8 cellular contexts compared by ENCODE assay signal in the genomic region with DNA sequence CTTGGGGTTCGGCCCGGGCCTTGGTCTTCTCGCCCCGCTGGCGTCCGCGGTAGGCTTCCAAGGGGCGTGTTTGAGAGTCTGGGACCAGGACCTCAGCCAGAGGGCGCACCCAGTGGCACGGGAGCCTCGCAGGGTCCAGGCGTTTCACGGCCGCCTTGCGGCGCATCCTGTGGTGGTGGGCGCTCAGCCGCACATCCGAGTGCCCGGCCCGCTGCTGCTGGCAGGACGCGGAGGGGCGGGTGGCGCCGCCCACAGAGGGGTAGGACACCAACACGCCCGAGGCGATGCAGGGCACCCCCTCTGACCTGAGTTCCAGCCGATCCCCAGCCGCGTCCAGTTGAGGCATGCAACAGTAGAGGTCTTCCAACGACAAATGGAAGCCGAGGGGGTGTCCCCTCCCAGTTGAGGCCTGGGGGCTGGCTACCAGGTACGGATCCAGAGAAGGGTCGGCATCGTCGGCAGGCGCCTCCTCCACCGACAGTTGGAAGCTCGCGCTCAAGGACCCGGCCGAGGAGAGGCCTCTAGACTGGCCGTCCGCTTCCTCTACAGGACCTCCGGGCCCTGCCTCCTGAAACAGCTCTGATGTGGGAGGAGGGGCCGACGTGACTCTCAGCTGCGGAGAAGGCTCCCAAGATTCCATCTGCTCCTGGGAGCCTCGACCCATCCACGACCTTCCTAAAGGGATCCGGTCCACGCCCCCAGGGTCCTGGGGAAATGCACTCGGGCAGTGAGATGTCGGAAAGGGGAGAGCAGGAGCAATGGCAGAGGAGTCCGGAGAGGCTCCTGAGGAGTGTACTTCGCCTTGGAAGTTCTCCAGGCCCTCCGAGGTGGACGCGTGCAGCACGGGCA. TPM values are rescaled to one million over a fixed set of nuclear protein-coding genes. Genes with fewer than 3 reads are reported as not detected.
DNase-seq lines count a peak whose midpoint lies in the region; ATAC-seq, FAIRE-seq and TF ChIP-seq lines count a peak whose summit lies in the region.

No MANE protein-coding gene starts in this region.

- peak overlapping the region; percentile 86 for H2AFZ ChIP-seq in GM12878 (ENCODE audit: control insufficient read depth, low read depth, low read length)

- no TSS peak for BruUV-seq in GM12878 (replicated peaks; lab: Mats Ljungman, UMichigan)

- H3K36me3 ChIP-seq in GM12878 (ENCODE audit: control insufficient read depth in 2 of 2, insufficient read depth in 2 of 2, low read length in 1 of 2) = no peaks in the 10 kb centered on the region
- H3K36me3 ChIP-seq in kidney epithelial cell (ENCODE audit: control insufficient read depth, insufficient read depth, low read length) = no peaks in the 10 kb centered on the region
- no peaks in the 10 kb centered on the region for H3K36me3 ChIP-seq in stomach smooth muscle (ENCODE audit: control insufficient read depth in 2 of 2, insufficient read depth in 2 of 2, low read length in 2 of 2)

- peak overlapping the region; percentile 46 for H3K4me3 ChIP-seq in GM12878
- H3K4me3 ChIP-seq in kidney epithelial cell (ENCODE audit: low read depth, low read length) = peak overlapping the region; percentile 36
- H3K4me3 ChIP-seq in stomach smooth muscle (ENCODE audit: low read length in 2 of 2) = peak overlapping the region; percentile 80 to 82

- RAD21 ChIA-PET in GM12878 (lab: Charles Lee; ENCODE audit: unreplicated experiment) = no interaction called here

- SMC1A ChIA-PET in GM12878 (lab: Charles Lee; ENCODE audit: uncharacterized antibody, unreplicated experiment) = interaction anchor here (0.8 kb wide), 1 partner anchor 16 kb away, joined by 3 read pairs; no protein-coding TSS in a partner anchor

- H3K79me2 ChIP-seq in GM12878 (ENCODE audit: control insufficient read depth, insufficient read depth, low read length) = no peaks in the 10 kb centered on the region; the same call in 1 of the 2 replicates

- CTCF ChIA-PET in GM12878 (lab: Yijun Ruan, JAX) = interaction anchor here (1.0 kb wide), 2 partner anchors 9 to 15 kb away, joined by 3 to 4 read pairs; no protein-coding TSS in a partner anchor

- TF ChIP-seq POLR2A in GM12878 (IDR thresholded peaks at IDR 0.05; ENCODE audit: low read depth, low read length) = no peak; the same call in 1 of the 2 replicates

- H3K4me1 ChIP-seq in GM12878 (ENCODE audit: control insufficient read depth, insufficient read depth, low read length) (peaks cover 42% of the 10 kb centered on the region), stomach smooth muscle (ENCODE audit: control insufficient read depth, insufficient read depth, low read length) (peaks cover 26% of the 10 kb centered on the region)

- intact Hi-C loops in GM12878 (cut with micrococcal nuclease; ENCODE audit: unreplicated experiment) = no loop called here

- H4K20me1 ChIP-seq in GM12878 (ENCODE audit: control insufficient read depth, insufficient read depth) = no peaks in the 10 kb centered on the region

- no peak for TF ChIP-seq RAD21 in GM12878 (IDR thresholded peaks at IDR 0.05; ENCODE audit: insufficient read depth, low read depth, low read length)

- POLR2A ChIA-PET in GM12878 (lab: Charles Lee) = no interaction called here

- no peak for FAIRE-seq in GM12878 (lab: Jason Lieb, UNC)

- TF ChIP-seq EP300 in GM12878 (IDR thresholded peaks at IDR 0.05; ENCODE audit: borderline replicate concordance in 1 of 2, control insufficient read depth in 1 of 2, low read depth in 2 of 2, low read length in 2 of 2) = no peak

- H3K27me3 ChIP-seq in GM12878 (replicated peaks in 1 of 2; ENCODE audit: control insufficient read depth in 2 of 2, insufficient read depth in 2 of 2, low read length in 1 of 2) (no peaks in the 10 kb centered on the region), kidney epithelial cell (ENCODE audit: control insufficient read depth, insufficient read depth, low read length) (no peaks in the 10 kb centered on the region), stomach smooth muscle (ENCODE audit: control insufficient read depth in 1 of 2, insufficient read depth in 2 of 2, low read length in 2 of 2) (peaks cover 0 to 14% of the 10 kb centered on the region in 2 donors)

- H3K27ac ChIP-seq in GM12878 (ENCODE audit: control insufficient read depth, insufficient read depth) (no peak overlapping the region), stomach smooth muscle (ENCODE audit: low read length) (no peak overlapping the region)

- peak overlapping the region; percentile 24; the same call in 1 of the 2 replicates for H3K9ac ChIP-seq in GM12878 (ENCODE audit: control insufficient read depth, insufficient read depth, low read length)
- H3K9ac ChIP-seq in stomach smooth muscle (ENCODE audit: low read length in 2 of 2) = peak overlapping the region; percentile 62 to 68

- TF ChIP-seq CTCF in GM12878 (IDR thresholded peaks at IDR 0.05 in 2 of 3, conservative IDR thresholded peaks at IDR 0.05 in 1 of 3; ENCODE audit: control insufficient read depth in 2 of 3, extremely low read depth in 1 of 3, insufficient read depth in 1 of 3, low read depth in 3 of 3, low read length in 3 of 3) (peak in 2 of 3 experiments; percentile 16 to 26; a peak in 2 of 6 replicates), kidney epithelial cell (IDR thresholded peaks at IDR 0.05; ENCODE audit: insufficient read depth, low read length, poor library complexity, severe bottlenecking) (peak; percentile 44)

- in situ Hi-C loops in GM12878 (cut with MboI) = no loop called here

- peak overlapping the region; percentile 88 for H3K4me2 ChIP-seq in GM12878 (ENCODE audit: control insufficient read depth, insufficient read depth)

- ATAC-seq in HG02623 (IDR thresholded peaks at IDR 0.05; ENCODE audit: unreplicated experiment) (peak; percentile 37), GM12878 (peak; percentile 60), GM18858 (IDR thresholded peaks at IDR 0.05; ENCODE audit: unreplicated experiment) (no peak)

- peak; percentile 53 for DNase-seq in COLO668 (lab: John Stamatoyannopoulos, UW; ENCODE audit: unreplicated experiment)
- no peak for DNase-seq in GM12878 (ENCODE audit: low read depth, low spot score)
- no peak for DNase-seq in kidney epithelial cell (ENCODE audit: low read depth)
- no peak for DNase-seq in NCI-H774 (lab: John Stamatoyannopoulos, UW)
- DNase-seq in GM19238 (ENCODE audit: insufficient read length, low spot score) = no peak

- WGBS in GM12878 (ENCODE audit: insufficient coverage, insufficient replicate concordance, low lambda C conversion rate, missing lambda C conversion rate) = 18% methylated on average over 62 of the region's 62 CpGs

- no peaks in the 10 kb centered on the region for H3K9me3 ChIP-seq in GM12878 (replicated peaks; ENCODE audit: control insufficient read depth, insufficient read depth, low read length)
- H3K9me3 ChIP-seq in stomach smooth muscle (ENCODE audit: control insufficient read depth in 2 of 2, low read length in 2 of 2) = no peaks in the 10 kb centered on the region

RNA-seq across cellular contexts. Expression of a gene that starts 6.3 kb away (rescaled TPM):
- total RNA-seq in GM12878 (2013; cell fraction: nucleolus; rRNA removed) = 3.2 and 4.9 TPM in 2 replicates
- total RNA-seq in GM12878 (2014; rRNA removed) = 3.7 and 4.4 TPM in 2 replicates
- 1.3 and 2.0 TPM in 2 replicates for total RNA-seq in GM12878 (2014; rRNA removed; fragmentation: Illumina TruSeq; extraction: Trizol)
- total RNA-seq in GM12878 (2021) = 9.5 and 9.8 TPM in 2 replicates
- polyA plus RNA-seq in GM12878 (2011; ENCODE audit: low read depth) = 1.8 TPM
- polyA plus RNA-seq in GM12878 (2011; rRNA removed) = 0.81 and 1.1 TPM in 2 replicates
- 2.4 and 2.5 TPM in 2 replicates for polyA plus RNA-seq in GM12878 (2011; cell fraction: cytosol; rRNA removed)
- 2.6 and 3.7 TPM in 2 replicates for polyA plus RNA-seq in GM12878 (2011; cell fraction: nucleus; rRNA removed)
- polyA plus RNA-seq in GM12878 (2012) = 4.2 and 5.5 TPM in 2 replicates
- 0.57 and 1.7 TPM in 2 replicates for polyA plus RNA-seq in GM12878 (2014; fragmentation: Illumina TruSeq; extraction: Trizol)
- polyA plus RNA-seq in GM12878 (2014; fragmentation: Nextera tagmentation; extraction: Ambion mirVana) = under 1 TPM; 0.10 to 0.27 TPM
- polyA plus RNA-seq in GM12878 (2014; rRNA removed) = 4.8 and 6.3 TPM in 2 replicates
- 1 to 10 TPM; 3.3 to 3.5 TPM for polyA plus RNA-seq in GM12878 (2016; fragmentation: Nextera tagmentation; extraction: Ambion mirVana)
- polyA minus RNA-seq in GM12878 (2011; rRNA and poly(A)+ RNA removed) = 0.66 and 2.6 TPM in 2 replicates
- polyA minus RNA-seq in GM12878 (2011; cell fraction: cytosol; rRNA and poly(A)+ RNA removed) = 1.0 and 1.6 TPM in 2 replicates
- polyA minus RNA-seq in GM12878 (2011; cell fraction: nucleus; rRNA and poly(A)+ RNA removed) = 0.73 and 1.7 TPM in 2 replicates
- total RNA-seq in kidney epithelial cell = 3.0 and 4.3 TPM in 2 replicates

RNA-seq across cellular contexts. Expression of a gene that starts 6.4 kb away (rescaled TPM):
- total RNA-seq in GM12878 (2013; cell fraction: nucleolus; rRNA removed) = 58.9 and 61.5 TPM in 2 replicates
- total RNA-seq in GM12878 (2014; rRNA removed) (71.8 and 77.1 TPM in 2 replicates), GM12878 (2014; rRNA removed; fragmentation: Illumina TruSeq; extraction: Trizol) (38.2 and 39.0 TPM in 2 replicates), GM12878 (2021) (64.8 and 66.0 TPM in 2 replicates), kidney epithelial cell (24.6 and 28.0 TPM in 2 replicates)
- 64.2 TPM for polyA plus RNA-seq in GM12878 (2011; ENCODE audit: low read depth)
- polyA plus RNA-seq in GM12878 (2011; rRNA removed) (72.2 and 116 TPM in 2 replicates), GM12878 (2014; fragmentation: Illumina TruSeq; extraction: Trizol) (22.3 and 43.0 TPM in 2 replicates), GM12878 (2014; fragmentation: Nextera tagmentation; extraction: Ambion mirVana) (10 to 100 TPM; 88.7 to 89.5 TPM), GM12878 (2014; rRNA removed) (80.8 and 90.9 TPM in 2 replicates), GM12878 (2016; fragmentation: Nextera tagmentation; extraction: Ambion mirVana) (100 to 1,000 TPM; 104 to 116 TPM)
- 215 and 228 TPM in 2 replicates for polyA plus RNA-seq in GM12878 (2011; cell fraction: cytosol; rRNA removed)
- polyA plus RNA-seq in GM12878 (2011; cell fraction: nucleus; rRNA removed) = 204 and 286 TPM in 2 replicates
- polyA plus RNA-seq in GM12878 (2012) = 92.9 and 130 TPM in 2 replicates
- 151 and 248 TPM in 2 replicates for polyA minus RNA-seq in GM12878 (2011; rRNA and poly(A)+ RNA removed)
- polyA minus RNA-seq in GM12878 (2011; cell fraction: cytosol; rRNA and poly(A)+ RNA removed) = 50.4 and 56.4 TPM in 2 replicates
- polyA minus RNA-seq in GM12878 (2011; cell fraction: nucleus; rRNA and poly(A)+ RNA removed) = 41.8 and 61.0 TPM in 2 replicates

RNA-seq across cellular contexts. Expression of a gene that starts 26.6 kb away (rescaled TPM):
- 22.6 and 24.7 TPM in 2 replicates for total RNA-seq in GM12878 (2013; cell fraction: nucleolus; rRNA removed)
- total RNA-seq in GM12878 (2014; rRNA removed) (8.7 and 9.4 TPM in 2 replicates), GM12878 (2014; rRNA removed; fragmentation: Illumina TruSeq; extraction: Trizol) (4.0 and 5.4 TPM in 2 replicates), GM12878 (2021) (11.9 and 12.3 TPM in 2 replicates), kidney epithelial cell (88.4 and 103 TPM in 2 replicates)
- polyA plus RNA-seq in GM12878 (2011; ENCODE audit: low read depth) = 3.7 TPM
- polyA plus RNA-seq in GM12878 (2011; rRNA removed) (1.8 and 3.2 TPM in 2 replicates), GM12878 (2014; fragmentation: Illumina TruSeq; extraction: Trizol) (2.8 and 6.0 TPM in 2 replicates), GM12878 (2014; fragmentation: Nextera tagmentation; extraction: Ambion mirVana) (under 1 TPM; 0.50 to 0.91 TPM), GM12878 (2014; rRNA removed) (12.3 and 16.1 TPM in 2 replicates), GM12878 (2016; fragmentation: Nextera tagmentation; extraction: Ambion mirVana) (1 to 10 TPM; 4.8 to 5.3 TPM)
- 2.9 and 4.0 TPM in 2 replicates for polyA plus RNA-seq in GM12878 (2011; cell fraction: cytosol; rRNA removed)
- 14.3 and 20.0 TPM in 2 replicates for polyA plus RNA-seq in GM12878 (2011; cell fraction: nucleus; rRNA removed)
- polyA plus RNA-seq in GM12878 (2012) = 6.4 and 7.4 TPM in 2 replicates
- polyA minus RNA-seq in GM12878 (2011; rRNA and poly(A)+ RNA removed) = 3.5 and 5.3 TPM in 2 replicates
- 2.0 and 2.1 TPM in 2 replicates for polyA minus RNA-seq in GM12878 (2011; cell fraction: cytosol; rRNA and poly(A)+ RNA removed)
- polyA minus RNA-seq in GM12878 (2011; cell fraction: nucleus; rRNA and poly(A)+ RNA removed) = 6.4 and 8.7 TPM in 2 replicates

RNA-seq across cellular contexts. Expression of a gene that starts 35.0 kb away (rescaled TPM):
- total RNA-seq in GM12878 (2013; cell fraction: nucleolus; rRNA removed) = 70.8 and 76.5 TPM in 2 replicates
- total RNA-seq in GM12878 (2014; rRNA removed) = 69.5 and 87.1 TPM in 2 replicates
- total RNA-seq in GM12878 (2014; rRNA removed; fragmentation: Illumina TruSeq; extraction: Trizol) = 57.1 and 64.5 TPM in 2 replicates
- 108 and 109 TPM in 2 replicates for total RNA-seq in GM12878 (2021)
- 30.4 TPM for polyA plus RNA-seq in GM12878 (2011; ENCODE audit: low read depth)
- 36.0 and 49.5 TPM in 2 replicates for polyA plus RNA-seq in GM12878 (2011; rRNA removed)
- 64.3 and 72.8 TPM in 2 replicates for polyA plus RNA-seq in GM12878 (2011; cell fraction: cytosol; rRNA removed)
- polyA plus RNA-seq in GM12878 (2011; cell fraction: nucleus; rRNA removed) = 114 and 145 TPM in 2 replicates
- polyA plus RNA-seq in GM12878 (2012) = 56.2 and 64.6 TPM in 2 replicates
- 26.7 and 64.1 TPM in 2 replicates for polyA plus RNA-seq in GM12878 (2014; fragmentation: Illumina TruSeq; extraction: Trizol)
- 10 to 100 TPM; 44.1 to 55.6 TPM for polyA plus RNA-seq in GM12878 (2014; fragmentation: Nextera tagmentation; extraction: Ambion mirVana)
- polyA plus RNA-seq in GM12878 (2014; rRNA removed) = 65.1 and 81.9 TPM in 2 replicates
- 100 to 1,000 TPM; 113 to 116 TPM for polyA plus RNA-seq in GM12878 (2016; fragmentation: Nextera tagmentation; extraction: Ambion mirVana)
- polyA minus RNA-seq in GM12878 (2011; rRNA and poly(A)+ RNA removed) = 91.9 and 114 TPM in 2 replicates
- 38.2 and 47.2 TPM in 2 replicates for polyA minus RNA-seq in GM12878 (2011; cell fraction: cytosol; rRNA and poly(A)+ RNA removed)
- polyA minus RNA-seq in GM12878 (2011; cell fraction: nucleus; rRNA and poly(A)+ RNA removed) = 32.4 and 56.3 TPM in 2 replicates
- total RNA-seq in kidney epithelial cell = 124 and 129 TPM in 2 replicates

RNA-seq across cellular contexts. Expression of a gene that starts 39.8 kb away (rescaled TPM):
- total RNA-seq in GM12878 (2013; cell fraction: nucleolus; rRNA removed) = 54.1 and 56.3 TPM in 2 replicates
- 14.8 and 16.5 TPM in 2 replicates for total RNA-seq in GM12878 (2014; rRNA removed)
- 11.0 and 11.2 TPM in 2 replicates for total RNA-seq in GM12878 (2014; rRNA removed; fragmentation: Illumina TruSeq; extraction: Trizol)
- 26.7 and 26.9 TPM in 2 replicates for total RNA-seq in GM12878 (2021)
- 6.3 TPM for polyA plus RNA-seq in GM12878 (2011; ENCODE audit: low read depth)
- 11.3 and 14.8 TPM in 2 replicates for polyA plus RNA-seq in GM12878 (2011; rRNA removed)
- polyA plus RNA-seq in GM12878 (2011; cell fraction: cytosol; rRNA removed) = 8.0 and 8.9 TPM in 2 replicates
- polyA plus RNA-seq in GM12878 (2011; cell fraction: nucleus; rRNA removed) = 70.4 and 72.7 TPM in 2 replicates
- 21.6 and 22.4 TPM in 2 replicates for polyA plus RNA-seq in GM12878 (2012)
- polyA plus RNA-seq in GM12878 (2014; fragmentation: Illumina TruSeq; extraction: Trizol) = 13.7 and 15.0 TPM in 2 replicates
- polyA plus RNA-seq in GM12878 (2014; fragmentation: Nextera tagmentation; extraction: Ambion mirVana) = 1 to 10 TPM; 1.3 to 1.8 TPM
- 16.7 and 21.3 TPM in 2 replicates for polyA plus RNA-seq in GM12878 (2014; rRNA removed)
- 1 to 10 TPM; 5.0 to 6.7 TPM for polyA plus RNA-seq in GM12878 (2016; fragmentation: Nextera tagmentation; extraction: Ambion mirVana)
- 4.7 and 5.7 TPM in 2 replicates for polyA minus RNA-seq in GM12878 (2011; rRNA and poly(A)+ RNA removed)
- polyA minus RNA-seq in GM12878 (2011; cell fraction: cytosol; rRNA and poly(A)+ RNA removed) = 2.4 TPM in 1 of 2 replicates, not detected in the other
- polyA minus RNA-seq in GM12878 (2011; cell fraction: nucleus; rRNA and poly(A)+ RNA removed) = 14.5 and 26.4 TPM in 2 replicates
- total RNA-seq in kidney epithelial cell = 20.6 and 31.3 TPM in 2 replicates
